ENCODE assay signal across 9 cellular contexts in genomic region chr19:47239610-47240296, GRCh38. TPM values are rescaled to one million over a fixed set of nuclear protein-coding genes. Genes with fewer than 3 reads are reported as not detected.
DNase-seq lines count a peak whose midpoint lies in the region; ATAC-seq, FAIRE-seq and TF ChIP-seq lines count a peak whose summit lies in the region.
"Had no signal": no experiment of that assay in that cellular context is flagged by ENCODE, and none has a peak within 500 bp of the region (broad histone marks: within the 10 kb centered on the region; RNA-seq: fewer than 3 reads in every experiment).

No MANE protein-coding gene starts in this region.

- no peak for ATAC-seq in GM19455 (IDR thresholded peaks at IDR 0.05; ENCODE audit: unreplicated experiment)
- ATAC-seq in GM18498 (IDR thresholded peaks at IDR 0.05; ENCODE audit: unreplicated experiment): no peak
- ATAC-seq: left lung had no signal

- no peaks in the 10 kb centered on the region for H3K9me3 ChIP-seq in esophagus muscularis mucosa
- H3K9me3 ChIP-seq: left lung had no signal

- no peak overlapping the region for H3K27ac Mint-ChIP-seq in nephron progenitor cell

- H3K36me3 Mint-ChIP-seq in nephron progenitor cell (ENCODE audit: low read depth): no peaks in the 10 kb centered on the region

- intact Hi-C loops in esophagus muscularis mucosa (cut with DNase I): no loop called here

- H3K27me3 Mint-ChIP-seq in nephron progenitor cell (ENCODE audit: low read depth, poor library complexity): peaks cover 38% of the 10 kb centered on the region

- WGBS in esophagus muscularis mucosa: 0% methylated on average over 7 of the region's 62 CpGs

- TF ChIP-seq EP300 in esophagus muscularis mucosa (IDR thresholded peaks at IDR 0.05): no peak

- DNase-seq in D721Med (ENCODE audit: insufficient read length, low spot score) (peak; percentile 87), NCI-H1436 treated with DMSO at 0.1 percent for 48 hours (lab: John Stamatoyannopoulos, UW) (peak; percentile 38), esophagus muscularis mucosa (ENCODE audit: extremely low spot score) (no peak), nephron progenitor cell (peak; percentile 83), HT-29 (ENCODE audit: low spot score) (no peak)
- DNase-seq in activated CD8-positive, alpha-beta memory T cell treated with anti-CD3 and anti-CD28 coated beads, Interleukin-2, amount 50 U/mL, for 48 hours: peak; percentile 75

- H3K27ac ChIP-seq in esophagus muscularis mucosa (replicated peaks in 1 of 4): peak overlapping the region in 3 of 4 donors; percentile 49 to 62 (median 57)
- H3K27ac ChIP-seq: left lung had no signal

- no peak for FAIRE-seq in D721Med (lab: Jason Lieb, UNC)

- H3K9me3 Mint-ChIP-seq in nephron progenitor cell: no peaks in the 10 kb centered on the region

- TF ChIP-seq CTCF in D721Med (IDR thresholded peaks at IDR 0.05; ENCODE audit: insufficient read depth, missing control alignments) (no peak), esophagus muscularis mucosa (IDR thresholded peaks at IDR 0.05) (no peak), nephron progenitor cell (IDR thresholded peaks at IDR 0.05) (no peak)

- H3K4me1 ChIP-seq in esophagus muscularis mucosa: peaks cover 33 to 54% (median 48%) of the 10 kb centered on the region in 4 donors

- peaks cover 7% of the 10 kb centered on the region for H3K4me1 Mint-ChIP-seq in nephron progenitor cell

- peak overlapping the region; percentile 64 for H3K4me3 Mint-ChIP-seq in nephron progenitor cell

- TF ChIP-seq POLR2A in esophagus muscularis mucosa (IDR thresholded peaks at IDR 0.05; ENCODE audit: low read depth): no peak

- H3K36me3 ChIP-seq in esophagus muscularis mucosa: no peaks in the 10 kb centered on the region
- H3K36me3 ChIP-seq: left lung had no signal

- no peaks in the 10 kb centered on the region for H3K27me3 ChIP-seq in esophagus muscularis mucosa

- peak overlapping the region; percentile 46 to 58 (median 51) for H3K4me3 ChIP-seq in esophagus muscularis mucosa
- H3K4me3 ChIP-seq: left lung had no signal

RNA-seq across cellular contexts. Expression of gene BBC3, which starts 8.8 kb away (rescaled TPM):
- total RNA-seq in esophagus muscularis mucosa: 10 to 100 TPM in 2 of 4 donors, 1 to 10 TPM in 2; 5.0 to 21.3 (median 11.5) TPM
- 51.0 and 56.4 TPM in 2 replicates for total RNA-seq in HT-29 (2014; rRNA removed; shearing (Covaris generic))

RNA-seq across cellular contexts. Expression of gene CCDC9, which starts 16.6 kb away (rescaled TPM):
- 10 to 100 TPM; 22.4 to 30.6 (median 25.5) TPM for total RNA-seq in esophagus muscularis mucosa
- 19.8 and 34.8 TPM in 2 replicates for total RNA-seq in HT-29 (2014; rRNA removed; shearing (Covaris generic))

RNA-seq across cellular contexts. Expression of gene INAFM1, which starts 34.9 kb away (rescaled TPM):
- 10 to 100 TPM; 12.5 to 17.4 (median 16.9) TPM for total RNA-seq in esophagus muscularis mucosa
- 20.2 and 22.0 TPM in 2 replicates for total RNA-seq in HT-29 (2014; rRNA removed; shearing (Covaris generic))

Comparison
In these comparisons a context has a peak if more than half of its experiments do, and no peak if none do; other contexts are left out.
1. DNase-seq: peak in D721Med (single experiment), NCI-H1436 treated with DMSO at 0.1 percent for 48 hours (single experiment), activated CD8-positive, alpha-beta memory T cell treated with anti-CD3 and anti-CD28 coated beads, Interleukin-2, amount 50 U/mL, for 48 hours (single experiment) and nephron progenitor cell (single experiment); none in esophagus muscularis mucosa (single experiment) and HT-29 (single experiment).